8 cellular contexts compared by ENCODE assay signal in the genomic region with DNA sequence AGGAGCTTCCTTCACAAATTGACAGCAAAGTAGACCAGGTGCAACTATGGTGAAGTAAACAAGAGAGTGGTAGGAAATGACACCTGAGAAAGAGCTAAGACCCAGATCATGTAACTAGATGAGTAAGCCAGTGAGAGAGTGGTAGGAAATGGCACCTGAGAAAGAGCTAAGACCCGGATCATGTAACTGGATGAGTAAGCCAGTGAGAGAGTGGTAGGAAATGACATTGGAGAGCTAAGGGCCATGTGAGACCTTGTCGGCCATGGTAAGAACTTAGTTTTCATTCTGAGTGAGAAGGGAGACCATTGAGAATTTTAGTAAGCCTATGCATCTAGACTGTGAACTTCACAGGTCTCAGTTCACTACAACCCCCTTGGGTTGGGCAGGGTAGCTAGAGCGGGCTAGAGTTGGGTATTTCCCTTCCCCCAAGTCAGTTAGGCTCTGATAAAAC. TPM values are rescaled to one million over a fixed set of nuclear protein-coding genes. Genes with fewer than 3 reads are reported as not detected.
DNase-seq lines count a peak whose midpoint lies in the region; ATAC-seq, FAIRE-seq and TF ChIP-seq lines count a peak whose summit lies in the region.

No MANE protein-coding gene starts in this region.

- H3K4me3 Mint-ChIP-seq in activated CD4-positive, alpha-beta T cell treated with anti-CD3 and anti-CD28 coated beads for 36 hours: peak overlapping the region; percentile 63

- peak overlapping the region; percentile 27 for H3K27ac ChIP-seq in keratinocyte (ENCODE audit: control insufficient read depth, insufficient read depth, low read length)
- H3K27ac ChIP-seq in smooth muscle cell (ENCODE audit: low read depth): no peak overlapping the region

- no peak for TF ChIP-seq CTCF in keratinocyte (optimal IDR thresholded peaks at IDR 0.05 in 1 of 3, IDR thresholded peaks at IDR 0.05 in 1 of 3, conservative IDR thresholded peaks at IDR 0.05 in 1 of 3; ENCODE audit: extremely low read depth in 1 of 3, insufficient read depth in 2 of 3, low read length in 3 of 3)
- no peak for TF ChIP-seq CTCF in smooth muscle cell (IDR thresholded peaks at IDR 0.05; ENCODE audit: borderline replicate concordance, insufficient read depth, poor library complexity, severe bottlenecking)

- H3K4me2 ChIP-seq in keratinocyte (ENCODE audit: control insufficient read depth, extremely low read depth, insufficient read depth, low read depth, low read length) (peak overlapping the region; percentile 25), smooth muscle cell (no peak overlapping the region)

- FAIRE-seq in keratinocyte (lab: Jason Lieb, UNC): peak; percentile 94

- peaks cover 5% of the 10 kb centered on the region for H3K36me3 Mint-ChIP-seq in activated CD4-positive, alpha-beta T cell treated with anti-CD3 and anti-CD28 coated beads for 36 hours (ENCODE audit: low read depth)

- intact Hi-C loops in activated CD4-positive, alpha-beta T cell treated with anti-CD3 and anti-CD28 coated beads for 36 hours (cut with DNase I, micrococcal nuclease): loop anchor here (1.0 to 10.0 kb wide), 8 partner anchors 26 to 336 kb away; a partner anchor contains a TSS

- CTCF ChIA-PET in activated CD4-positive, alpha-beta T cell treated with anti-CD3 and anti-CD28 coated beads for 36 hours (lab: Charles Lee): interaction anchor here (0.6 to 2.4 kb wide), 12 partner anchors 9 to 104 kb away, joined by 3 to 10 read pairs (median 4); a partner anchor contains a TSS

- DNase-seq in COLO668 (lab: John Stamatoyannopoulos, UW; ENCODE audit: unreplicated experiment): peak; percentile 3
- peak; percentile 67 for DNase-seq in activated CD4-positive, alpha-beta T cell treated with anti-CD3 and anti-CD28 coated beads for 36 hours
- no peak for DNase-seq in keratinocyte (ENCODE audit: low read depth, low spot score)
- DNase-seq in smooth muscle cell (lab: John Stamatoyannopoulos, UW; ENCODE audit: unreplicated experiment): no peak
- no peak for DNase-seq in NCI-H1694 treated with DMSO at 0.1 percent for 48 hours (lab: John Stamatoyannopoulos, UW)
- no peak for DNase-seq in inferior parietal cortex (ENCODE audit: extremely low spot score)

- H3K27me3 ChIP-seq in keratinocyte (ENCODE audit: control insufficient read depth, extremely low read depth, insufficient read depth, low read length): no peaks in the 10 kb centered on the region
- H3K27me3 ChIP-seq in smooth muscle cell (ENCODE audit: low read depth): no peaks in the 10 kb centered on the region

- no peak overlapping the region for H3K4me3 ChIP-seq in keratinocyte (ENCODE audit: control insufficient read depth in 2 of 3, extremely low read depth in 1 of 3, insufficient read depth in 2 of 3, low read depth in 1 of 3, low read length in 3 of 3)
- H3K4me3 ChIP-seq in smooth muscle cell: no peak overlapping the region

- H3F3A ChIP-seq in smooth muscle cell (ENCODE audit: low read depth): no peaks in the 10 kb centered on the region

- H4K20me1 ChIP-seq in keratinocyte (ENCODE audit: control insufficient read depth, extremely low read depth, insufficient read depth, low read length) (no peaks in the 10 kb centered on the region), smooth muscle cell (ENCODE audit: low read depth) (no peaks in the 10 kb centered on the region)

- H3K36me3 ChIP-seq in keratinocyte (ENCODE audit: control insufficient read depth in 2 of 2, extremely low read depth in 1 of 2, insufficient read depth in 2 of 2, low read length in 2 of 2): no peaks in the 10 kb centered on the region
- H3K36me3 ChIP-seq in smooth muscle cell (ENCODE audit: low read depth): no peaks in the 10 kb centered on the region

- no peaks in the 10 kb centered on the region for H3K9me3 Mint-ChIP-seq in activated CD4-positive, alpha-beta T cell treated with anti-CD3 and anti-CD28 coated beads for 36 hours (ENCODE audit: low read depth)

- H3K79me2 ChIP-seq in keratinocyte (ENCODE audit: control insufficient read depth, insufficient read depth, low read length): no peaks in the 10 kb centered on the region
- no peaks in the 10 kb centered on the region for H3K79me2 ChIP-seq in smooth muscle cell (ENCODE audit: low read depth)

- peaks cover 58% of the 10 kb centered on the region for H3K4me1 Mint-ChIP-seq in activated CD4-positive, alpha-beta T cell treated with anti-CD3 and anti-CD28 coated beads for 36 hours

- H3K4me1 ChIP-seq in keratinocyte (ENCODE audit: control insufficient read depth, extremely low read depth, insufficient read depth, low read length) (peaks cover 24% of the 10 kb centered on the region), smooth muscle cell (ENCODE audit: low read depth) (no peaks in the 10 kb centered on the region)

- H3K9me3 ChIP-seq in keratinocyte (ENCODE audit: control insufficient read depth, low read depth, low read length): no peaks in the 10 kb centered on the region
- H3K9me3 ChIP-seq in smooth muscle cell (replicated peaks; ENCODE audit: low read depth): no peaks in the 10 kb centered on the region

- no peaks in the 10 kb centered on the region for H3K27me3 Mint-ChIP-seq in activated CD4-positive, alpha-beta T cell treated with anti-CD3 and anti-CD28 coated beads for 36 hours

- H3K27ac Mint-ChIP-seq in activated CD4-positive, alpha-beta T cell treated with anti-CD3 and anti-CD28 coated beads for 36 hours: peak overlapping the region; percentile 92

- POLR2A ChIA-PET in activated CD4-positive, alpha-beta T cell treated with anti-CD3 and anti-CD28 coated beads for 36 hours (lab: Charles Lee): interaction anchor here (0.7 to 1.6 kb wide), 14 partner anchors 11 to 808 kb away, joined by 3 to 14 read pairs (median 5); a partner anchor contains a TSS

- H3K9ac ChIP-seq in keratinocyte (ENCODE audit: control insufficient read depth, extremely low read depth, insufficient read depth, low read length) (no peak overlapping the region), smooth muscle cell (ENCODE audit: low read depth) (no peak overlapping the region)

- WGBS in smooth muscle cell (ENCODE audit: low lambda C conversion rate): 77% methylated on average over 3 of the region's 3 CpGs

- no peaks in the 10 kb centered on the region for H3K9me1 ChIP-seq in keratinocyte (ENCODE audit: control insufficient read depth, extremely low read depth, insufficient read depth, low read length)

- H2AFZ ChIP-seq in keratinocyte (ENCODE audit: control insufficient read depth, low read length) (peak overlapping the region; percentile 78), smooth muscle cell (ENCODE audit: low read depth) (no peak overlapping the region)

- ATAC-seq in GM19455 (IDR thresholded peaks at IDR 0.05; ENCODE audit: unreplicated experiment) (peak; percentile 99), HG03432 (IDR thresholded peaks at IDR 0.05; ENCODE audit: unreplicated experiment) (peak; percentile 99)
- peak; percentile 93 for ATAC-seq in activated CD4-positive, alpha-beta T cell treated with anti-CD3 and anti-CD28 coated beads for 36 hours

- dilution Hi-C loops in keratinocyte (cut with MboI; ENCODE audit: extremely low pct_ligation_motif_present, low sequenced_read_pairs): no loop called here

RNA-seq across cellular contexts. Expression of a gene that starts 5.4 kb away (rescaled TPM):
- total RNA-seq in activated CD4-positive, alpha-beta T cell treated with anti-CD3 and anti-CD28 coated beads for 36 hours: 10 to 100 TPM; 12.3 to 12.9 TPM
- 2.7 to 7.4 TPM (median 5.2 TPM) in 3 replicates for polyA plus RNA-seq in keratinocyte
- polyA plus RNA-seq in keratinocyte (2011; ENCODE audit: low read depth): 7.2 TPM
- 1.7 and 3.9 TPM in 2 replicates for polyA plus RNA-seq in keratinocyte (2011; cell fraction: cytosol; rRNA removed)
- 10.8 and 12.4 TPM in 2 replicates for polyA plus RNA-seq in keratinocyte (2011; cell fraction: nucleus; rRNA removed)
- 2.6 TPM in 2 replicates for polyA plus RNA-seq in keratinocyte (2012; ENCODE audit: low replicate concordance)
- polyA minus RNA-seq in keratinocyte: 0.95 to 15.5 TPM (median 5.7 TPM) in 3 replicates
- 1.9 TPM for polyA minus RNA-seq in keratinocyte (2011; cell fraction: cytosol; rRNA and poly(A)+ RNA removed)
- 10.3 and 21.9 TPM in 2 replicates for polyA minus RNA-seq in keratinocyte (2011; cell fraction: nucleus; rRNA and poly(A)+ RNA removed)
- total RNA-seq in smooth muscle cell: 37.1 and 46.4 TPM in 2 replicates
- polyA plus RNA-seq in smooth muscle cell: 6.6 and 8.7 TPM in 2 replicates

RNA-seq across cellular contexts. Expression of a gene that starts 43.2 kb away (rescaled TPM):
- 10 to 100 TPM; 54.3 to 55.4 TPM for total RNA-seq in activated CD4-positive, alpha-beta T cell treated with anti-CD3 and anti-CD28 coated beads for 36 hours
- polyA plus RNA-seq in keratinocyte: 21.6 to 35.5 TPM (median 25.6 TPM) in 3 replicates
- polyA plus RNA-seq in keratinocyte (2011; ENCODE audit: low read depth): 11.9 TPM
- polyA plus RNA-seq in keratinocyte (2011; cell fraction: cytosol; rRNA removed): 14.8 and 28.2 TPM in 2 replicates
- polyA plus RNA-seq in keratinocyte (2011; cell fraction: nucleus; rRNA removed): 24.1 and 32.1 TPM in 2 replicates
- 19.9 and 26.4 TPM in 2 replicates for polyA plus RNA-seq in keratinocyte (2012; ENCODE audit: low replicate concordance)
- polyA minus RNA-seq in keratinocyte: 4.1 to 16.6 TPM (median 11.3 TPM) in 3 replicates
- 17.5 TPM for polyA minus RNA-seq in keratinocyte (2011; cell fraction: cytosol; rRNA and poly(A)+ RNA removed)
- 9.3 and 16.2 TPM in 2 replicates for polyA minus RNA-seq in keratinocyte (2011; cell fraction: nucleus; rRNA and poly(A)+ RNA removed)
- total RNA-seq in smooth muscle cell: 34.5 and 35.3 TPM in 2 replicates
- polyA plus RNA-seq in smooth muscle cell: 25.8 and 28.2 TPM in 2 replicates

RNA-seq across cellular contexts. Expression of a gene that starts 55.5 kb away (rescaled TPM):
- 100 to 1,000 TPM; 213 to 264 TPM for total RNA-seq in activated CD4-positive, alpha-beta T cell treated with anti-CD3 and anti-CD28 coated beads for 36 hours
- polyA plus RNA-seq in keratinocyte (37.9 to 97.8 TPM (median 73.0 TPM) in 3 replicates), smooth muscle cell (97.3 and 105 TPM in 2 replicates)
- polyA plus RNA-seq in keratinocyte (2011; ENCODE audit: low read depth): 64.6 TPM
- polyA plus RNA-seq in keratinocyte (2011; cell fraction: cytosol; rRNA removed): 49.7 and 100 TPM in 2 replicates
- polyA plus RNA-seq in keratinocyte (2011; cell fraction: nucleus; rRNA removed): 39.3 and 55.4 TPM in 2 replicates
- 93.2 and 142 TPM in 2 replicates for polyA plus RNA-seq in keratinocyte (2012; ENCODE audit: low replicate concordance)
- 6.0 to 35.3 TPM (median 10.2 TPM) in 3 replicates for polyA minus RNA-seq in keratinocyte
- 24.9 TPM for polyA minus RNA-seq in keratinocyte (2011; cell fraction: cytosol; rRNA and poly(A)+ RNA removed)
- polyA minus RNA-seq in keratinocyte (2011; cell fraction: nucleus; rRNA and poly(A)+ RNA removed): 8.2 and 18.2 TPM in 2 replicates
- total RNA-seq in smooth muscle cell: 137 and 175 TPM in 2 replicates

Comparison
In these comparisons a context has a peak if more than half of its experiments do, and no peak if none do; other contexts are left out.
1. DNase-seq: peak in COLO668 (single experiment) and activated CD4-positive, alpha-beta T cell treated with anti-CD3 and anti-CD28 coated beads for 36 hours (single experiment); none in keratinocyte (single experiment), smooth muscle cell (single experiment), NCI-H1694 treated with DMSO at 0.1 percent for 48 hours (single experiment) and inferior parietal cortex (single experiment).
2. Peak in every context shown above with its lines, with median percentiles within 50 percentile points of each other: ATAC-seq.